ENCODE assay signal across 10 cellular contexts in the genomic region with DNA sequence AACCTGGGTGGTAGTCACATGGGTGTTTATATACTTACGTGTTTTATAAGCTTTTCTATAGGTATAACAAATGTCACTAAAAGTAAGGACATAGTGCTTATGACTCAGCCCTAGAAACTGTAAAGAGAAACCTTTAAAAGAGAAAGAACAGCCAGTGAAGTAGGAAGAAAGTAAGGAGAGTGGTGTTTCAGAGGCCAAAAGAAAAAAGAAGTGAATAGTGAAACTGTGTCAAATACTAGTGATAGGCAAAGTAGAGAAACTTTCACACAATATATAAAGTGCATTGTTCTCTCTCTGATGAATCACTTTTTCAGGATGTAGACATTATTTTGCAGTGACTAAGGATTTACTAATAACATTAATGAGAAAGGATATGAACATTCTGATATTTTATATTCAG.
DNase-seq lines count a peak whose midpoint lies in the region; ATAC-seq and TF ChIP-seq lines count a peak whose summit lies in the region.
"Had no signal": no experiment of that assay in that cellular context is flagged by ENCODE, and none has a peak within 500 bp of the region (broad histone marks: within the 10 kb centered on the region; RNA-seq: fewer than 3 reads in every experiment).

No MANE protein-coding gene starts in this region.

- peak; percentile 43 for DNase-seq in EL
- DNase-seq in chondrocyte (ENCODE audit: low spot score), result no peak
- no peak for DNase-seq in colonic mucosa
- no peak for DNase-seq in WERI-Rb-1
- no peak for DNase-seq in stimulated activated CD4-positive, alpha-beta T cell treated with anti-CD3 and anti-CD28 coated beads, Interleukin-4, amount 100 ng/mL, for 4 hours
- DNase-seq: NCI-H1694 treated with DMSO at 0.1 percent for 48 hours had no signal

- H3K4me3 ChIP-seq in colonic mucosa, result no peak overlapping the region
- H3K4me3 ChIP-seq in WERI-Rb-1 (ENCODE audit: low read depth, low read length), result no peak overlapping the region
- H3K4me3 ChIP-seq: lung had no signal

- peak; percentile 93 for ATAC-seq in GM21381 (IDR thresholded peaks at IDR 0.05; ENCODE audit: unreplicated experiment)
- peak; percentile 91 for ATAC-seq in HG03460 (IDR thresholded peaks at IDR 0.05; ENCODE audit: unreplicated experiment)
- ATAC-seq in HG02840 (IDR thresholded peaks at IDR 0.05; ENCODE audit: low FRiP score, unreplicated experiment), result no peak

- peaks cover 5% of the 10 kb centered on the region for H3K36me3 Mint-ChIP-seq in chondrocyte (ENCODE audit: low read depth)

- no peaks in the 10 kb centered on the region for H3K27me3 Mint-ChIP-seq in chondrocyte (ENCODE audit: low read depth)

- H3K4me3 Mint-ChIP-seq in chondrocyte (ENCODE audit: unreplicated experiment), result no peak overlapping the region

- H3K36me3 ChIP-seq in colonic mucosa (no peaks in the 10 kb centered on the region), WERI-Rb-1 (peaks cover 8% of the 10 kb centered on the region; the same call in 1 of the 2 replicates)

- H3K9me3 Mint-ChIP-seq in chondrocyte (ENCODE audit: low read depth), result no peaks in the 10 kb centered on the region

- no peaks in the 10 kb centered on the region for H3K27me3 ChIP-seq in colonic mucosa
- no peaks in the 10 kb centered on the region for H3K27me3 ChIP-seq in WERI-Rb-1 (ENCODE audit: insufficient read depth, low read depth, severe bottlenecking)

- TF ChIP-seq CTCF in chondrocyte (IDR thresholded peaks at IDR 0.05) (no peak), colonic mucosa (IDR thresholded peaks at IDR 0.05) (no peak), WERI-Rb-1 (IDR thresholded peaks at IDR 0.05; ENCODE audit: low read depth, low read length) (no peak)

- H3K27ac Mint-ChIP-seq in chondrocyte (ENCODE audit: unreplicated experiment), result peak overlapping the region; percentile 82

- H3K9me3 ChIP-seq in colonic mucosa, result no peaks in the 10 kb centered on the region
- H3K9me3 ChIP-seq in WERI-Rb-1 (ENCODE audit: severe bottlenecking), result no peaks in the 10 kb centered on the region

- H3K9ac ChIP-seq in colonic mucosa (ENCODE audit: low read depth in 2 of 2, low read length in 2 of 2), result no peak overlapping the region

- H3K27ac ChIP-seq in colonic mucosa (no peak overlapping the region), WERI-Rb-1 (no peak overlapping the region)

- intact Hi-C loops in colonic mucosa (cut with DNase I), result no loop called here

- H3K4me1 Mint-ChIP-seq in chondrocyte (ENCODE audit: low read depth), result peaks cover 13% of the 10 kb centered on the region

- no peaks in the 10 kb centered on the region for H3K4me1 ChIP-seq in colonic mucosa
